24 cellular contexts compared by ENCODE assay signal in genomic region chr15:41801850-41802455, GRCh38. TPM values are rescaled to one million over a fixed set of nuclear protein-coding genes. Genes with fewer than 3 reads are reported as not detected.
A peak's percentile ranks its signal among the peaks of the same experiment; 100 is the strongest.
DNase-seq lines count a peak whose midpoint lies in the region; ATAC-seq, FAIRE-seq and TF ChIP-seq lines count a peak whose summit lies in the region.
"Had no signal": no experiment of that assay in that cellular context is flagged by ENCODE, and none has a peak within 500 bp of the region (broad histone marks: within the 10 kb centered on the region; RNA-seq: fewer than 3 reads in every experiment).

No MANE protein-coding gene starts in this region.

- H4K20me1 ChIP-seq in keratinocyte (ENCODE audit: control insufficient read depth, extremely low read depth, insufficient read depth, low read length) = no peaks in the 10 kb centered on the region

- H3K36me3 ChIP-seq in bronchial epithelial cell (ENCODE audit: control insufficient read depth, insufficient read depth, low read length) = peaks cover 8% of the 10 kb centered on the region
- H3K36me3 ChIP-seq in keratinocyte (ENCODE audit: control insufficient read depth in 2 of 2, extremely low read depth in 1 of 2, insufficient read depth in 2 of 2, low read length in 2 of 2) = peaks cover 4 to 22% of the 10 kb centered on the region in 2 experiments

- dilution Hi-C loops in keratinocyte (cut with MboI; ENCODE audit: extremely low pct_ligation_motif_present, low sequenced_read_pairs) = no loop called here

- peak overlapping the region; percentile 41 for H3K4me2 ChIP-seq in keratinocyte (ENCODE audit: control insufficient read depth, extremely low read depth, insufficient read depth, low read depth, low read length)

- H3K9me3 ChIP-seq in keratinocyte (ENCODE audit: control insufficient read depth, low read depth, low read length) = no peaks in the 10 kb centered on the region
- H3K9me3 ChIP-seq: adrenal gland, tibial nerve had no signal

- TF ChIP-seq CTCF in AG10803 (conservative IDR thresholded peaks at IDR 0.05; ENCODE audit: low read length) = no peak
- TF ChIP-seq CTCF in bronchial epithelial cell (IDR thresholded peaks at IDR 0.05; ENCODE audit: insufficient read depth, low read length, severe bottlenecking) = no peak
- TF ChIP-seq CTCF in keratinocyte (optimal IDR thresholded peaks at IDR 0.05 in 1 of 3, IDR thresholded peaks at IDR 0.05 in 1 of 3, conservative IDR thresholded peaks at IDR 0.05 in 1 of 3; ENCODE audit: extremely low read depth in 1 of 3, insufficient read depth in 2 of 3, low read length in 3 of 3) = no peak

- H3K4me1 ChIP-seq in keratinocyte (ENCODE audit: control insufficient read depth, extremely low read depth, insufficient read depth, low read length) = peaks cover 83% of the 10 kb centered on the region

- no peak overlapping the region for H2AFZ ChIP-seq in keratinocyte (ENCODE audit: control insufficient read depth, low read length)

- H3K27me3 ChIP-seq in bronchial epithelial cell (ENCODE audit: control insufficient read depth, insufficient read depth, low read length) (no peaks in the 10 kb centered on the region), keratinocyte (ENCODE audit: control insufficient read depth, extremely low read depth, insufficient read depth, low read length) (no peaks in the 10 kb centered on the region)
- H3K27me3 ChIP-seq: adrenal gland, tibial nerve had no signal

- no peak for FAIRE-seq in bronchial epithelial cell (lab: Jason Lieb, UNC)
- FAIRE-seq in keratinocyte (lab: Jason Lieb, UNC) = peak; percentile 60
- FAIRE-seq: frontal cortex, GM18507, H54 had no signal

- DNase-seq in AG10803 (ENCODE audit: low read depth) (peak; percentile 26), M059J (ENCODE audit: low read depth) (peak; percentile 66), bronchial epithelial cell (ENCODE audit: low read depth) (peak; percentile 90), keratinocyte (ENCODE audit: low read depth, low spot score) (no peak), SHP77 (lab: John Stamatoyannopoulos, UW) (no peak), GM03348 (ENCODE audit: low spot score) (no peak), NCI-H1105 (lab: John Stamatoyannopoulos, UW) (no peak)
- DNase-seq: activated CD4-positive, alpha-beta T cell treated with anti-CD3 and anti-CD28 coated beads for 48 hours; adrenal gland; CD8-positive, alpha-beta memory T cell; DND-41; effector CD4-positive, alpha-beta T cell; KBM-7; left colon; midbrain; NCI-H1092; NCI-H748 treated with DMSO at 0.1 percent for 48 hours; OCI-M1; stimulated activated naive CD4-positive, alpha-beta T cell treated with Interleukin-2 at 50 U/mL for 16 hours had no signal

- no peaks in the 10 kb centered on the region for H3K9me1 ChIP-seq in keratinocyte (ENCODE audit: control insufficient read depth, extremely low read depth, insufficient read depth, low read length)

- peaks cover 52% of the 10 kb centered on the region for H3K79me2 ChIP-seq in keratinocyte (ENCODE audit: control insufficient read depth, insufficient read depth, low read length)

- H3K4me3 ChIP-seq in AG10803 (ENCODE audit: low read length) (no peak overlapping the region), bronchial epithelial cell (ENCODE audit: low read depth, low read length) (no peak overlapping the region), keratinocyte (ENCODE audit: control insufficient read depth in 2 of 3, extremely low read depth in 1 of 3, insufficient read depth in 2 of 3, low read depth in 1 of 3, low read length in 3 of 3) (peak overlapping the region in 1 of 3 experiments; percentile 2)
- H3K4me3 ChIP-seq: adrenal gland, tibial nerve had no signal

- H3K27ac ChIP-seq in keratinocyte (ENCODE audit: control insufficient read depth, insufficient read depth, low read length) = peak overlapping the region; percentile 99
- H3K27ac ChIP-seq: adrenal gland had no signal

- H3K9ac ChIP-seq in keratinocyte (ENCODE audit: control insufficient read depth, extremely low read depth, insufficient read depth, low read length) = peak overlapping the region; percentile 43

- ATAC-seq in HG02884 (IDR thresholded peaks at IDR 0.05; ENCODE audit: unreplicated experiment) = no peak
- ATAC-seq: left colon had no signal

RNA-seq across cellular contexts. Expression of gene JMJD7, which starts 25.9 kb away (rescaled TPM):
- total RNA-seq in M059J (2014; rRNA removed; shearing (Covaris generic)) = 7.9 and 11.4 TPM in 2 replicates
- total RNA-seq in bronchial epithelial cell = 22.9 TPM in 2 replicates
- polyA plus RNA-seq in keratinocyte = 7.8 to 8.2 TPM (median 7.8 TPM) in 3 replicates
- 7.2 TPM for polyA plus RNA-seq in keratinocyte (2011; ENCODE audit: low read depth)
- 3.0 and 5.2 TPM in 2 replicates for polyA plus RNA-seq in keratinocyte (2011; cell fraction: cytosol; rRNA removed)
- 2.9 and 5.3 TPM in 2 replicates for polyA plus RNA-seq in keratinocyte (2011; cell fraction: nucleus; rRNA removed)
- 9.4 and 11.9 TPM in 2 replicates for polyA plus RNA-seq in keratinocyte (2012; ENCODE audit: low replicate concordance)
- 2.1 to 5.8 TPM (median 3.3 TPM) in 3 replicates for polyA minus RNA-seq in keratinocyte
- polyA minus RNA-seq in keratinocyte (2011; cell fraction: cytosol; rRNA and poly(A)+ RNA removed) = 5.2 TPM
- polyA minus RNA-seq in keratinocyte (2011; cell fraction: nucleus; rRNA and poly(A)+ RNA removed) = 1.8 TPM in 1 of 2 replicates, not detected in the other

RNA-seq across cellular contexts. Expression of gene MAPKBP1, which starts 27.7 kb away (rescaled TPM):
- 8.4 and 11.8 TPM in 2 replicates for total RNA-seq in M059J (2014; rRNA removed; shearing (Covaris generic))
- total RNA-seq in bronchial epithelial cell = 12.9 and 17.9 TPM in 2 replicates
- polyA plus RNA-seq in keratinocyte = 11.3 to 22.2 TPM (median 18.3 TPM) in 3 replicates
- 9.8 TPM for polyA plus RNA-seq in keratinocyte (2011; ENCODE audit: low read depth)
- polyA plus RNA-seq in keratinocyte (2011; cell fraction: cytosol; rRNA removed) = 7.7 and 34.7 TPM in 2 replicates
- polyA plus RNA-seq in keratinocyte (2011; cell fraction: nucleus; rRNA removed) = 72.2 and 89.6 TPM in 2 replicates
- polyA plus RNA-seq in keratinocyte (2012; ENCODE audit: low replicate concordance) = 20.7 and 24.2 TPM in 2 replicates
- 61.9 to 98.7 TPM (median 65.0 TPM) in 3 replicates for polyA minus RNA-seq in keratinocyte
- 18.2 TPM for polyA minus RNA-seq in keratinocyte (2011; cell fraction: cytosol; rRNA and poly(A)+ RNA removed)
- 61.8 and 96.3 TPM in 2 replicates for polyA minus RNA-seq in keratinocyte (2011; cell fraction: nucleus; rRNA and poly(A)+ RNA removed)

RNA-seq across cellular contexts. Expression of gene PLA2G4B, which starts 36.7 kb away (rescaled TPM):
- total RNA-seq in M059J (2014; rRNA removed; shearing (Covaris generic)) = 0.84 TPM in 1 of 2 replicates, not detected in the other
- 8.2 and 42.6 TPM in 2 replicates for total RNA-seq in bronchial epithelial cell
- polyA plus RNA-seq in keratinocyte = 3.9 to 9.8 TPM (median 8.6 TPM) in 3 replicates
- polyA plus RNA-seq in keratinocyte (2011; ENCODE audit: low read depth) = 16.9 TPM
- 1.2 and 1.3 TPM in 2 replicates for polyA plus RNA-seq in keratinocyte (2011; cell fraction: cytosol; rRNA removed)
- polyA plus RNA-seq in keratinocyte (2011; cell fraction: nucleus; rRNA removed) = 14.1 TPM in 2 replicates
- 1.9 and 50.8 TPM in 2 replicates for polyA plus RNA-seq in keratinocyte (2012; ENCODE audit: low replicate concordance)
- 0.92 to 6.6 TPM (median 6.6 TPM) in 3 replicates for polyA minus RNA-seq in keratinocyte
- 2.1 TPM for polyA minus RNA-seq in keratinocyte (2011; cell fraction: cytosol; rRNA and poly(A)+ RNA removed)
- 7.7 and 8.4 TPM in 2 replicates for polyA minus RNA-seq in keratinocyte (2011; cell fraction: nucleus; rRNA and poly(A)+ RNA removed)

Comparison
In these comparisons a context has a peak if more than half of its experiments do, and no peak if none do; other contexts are left out.
1. DNase-seq: peak in AG10803 (single experiment), M059J (single experiment) and bronchial epithelial cell (single experiment); none in keratinocyte (single experiment), SHP77 (0 of 2), GM03348 (single experiment) and NCI-H1105 (single experiment).